ENCODE assay signal across 8 cellular contexts in genomic region chrX:40173662-40174593, GRCh38.
A peak's percentile ranks its signal among the peaks of the same experiment; 100 is the strongest.
DNase-seq lines count a peak whose midpoint lies in the region; ATAC-seq, FAIRE-seq and TF ChIP-seq lines count a peak whose summit lies in the region.

No MANE protein-coding gene starts in this region.

- peaks cover 35% of the 10 kb centered on the region for H3K27me3 ChIP-seq in keratinocyte (ENCODE audit: control insufficient read depth, extremely low read depth, insufficient read depth, low read length)

- H2AFZ ChIP-seq in keratinocyte (ENCODE audit: control insufficient read depth, low read length), result no peak overlapping the region

- no peaks in the 10 kb centered on the region for H3K27me3 Mint-ChIP-seq in activated naive CD8-positive, alpha-beta T cell treated with anti-CD3 and anti-CD28 coated beads for 36 hours

- FAIRE-seq in keratinocyte (lab: Jason Lieb, UNC), result no peak
- FAIRE-seq in frontal cortex (lab: Jason Lieb, UNC), result no peak

- no peaks in the 10 kb centered on the region for H3K79me2 ChIP-seq in keratinocyte (ENCODE audit: control insufficient read depth, insufficient read depth, low read length)

- peaks cover 7% of the 10 kb centered on the region for H3K36me3 Mint-ChIP-seq in activated naive CD8-positive, alpha-beta T cell treated with anti-CD3 and anti-CD28 coated beads for 36 hours

- H3K9me3 ChIP-seq in keratinocyte (ENCODE audit: control insufficient read depth, low read depth, low read length), result no peaks in the 10 kb centered on the region

- H3K9ac ChIP-seq in keratinocyte (ENCODE audit: control insufficient read depth, extremely low read depth, insufficient read depth, low read length), result peak overlapping the region; percentile 6

- peak in 1 of 3 experiments; percentile 9 for TF ChIP-seq CTCF in keratinocyte (optimal IDR thresholded peaks at IDR 0.05 in 1 of 3, IDR thresholded peaks at IDR 0.05 in 1 of 3, conservative IDR thresholded peaks at IDR 0.05 in 1 of 3; ENCODE audit: extremely low read depth in 1 of 3, insufficient read depth in 2 of 3, low read length in 3 of 3)

- no peaks in the 10 kb centered on the region for H3K9me1 ChIP-seq in keratinocyte (ENCODE audit: control insufficient read depth, extremely low read depth, insufficient read depth, low read length)

- no peaks in the 10 kb centered on the region for H3K9me3 Mint-ChIP-seq in activated naive CD8-positive, alpha-beta T cell treated with anti-CD3 and anti-CD28 coated beads for 36 hours

- H3K4me1 Mint-ChIP-seq in activated naive CD8-positive, alpha-beta T cell treated with anti-CD3 and anti-CD28 coated beads for 36 hours, result peaks cover 42% of the 10 kb centered on the region

- no peak for ATAC-seq in GM19324 (IDR thresholded peaks at IDR 0.05; ENCODE audit: low FRiP score, unreplicated experiment)

- peak overlapping the region; percentile 99 for H3K27ac Mint-ChIP-seq in activated naive CD8-positive, alpha-beta T cell treated with anti-CD3 and anti-CD28 coated beads for 36 hours

- dilution Hi-C loops in keratinocyte (cut with MboI; ENCODE audit: extremely low pct_ligation_motif_present, low sequenced_read_pairs), result no loop called here

- H3K4me3 ChIP-seq in keratinocyte (ENCODE audit: control insufficient read depth in 2 of 3, extremely low read depth in 1 of 3, insufficient read depth in 2 of 3, low read depth in 1 of 3, low read length in 3 of 3), result no peak overlapping the region

- no peaks in the 10 kb centered on the region for H3K36me3 ChIP-seq in keratinocyte (ENCODE audit: control insufficient read depth in 2 of 2, extremely low read depth in 1 of 2, insufficient read depth in 2 of 2, low read length in 2 of 2)

- H3K4me2 ChIP-seq in keratinocyte (ENCODE audit: control insufficient read depth, extremely low read depth, insufficient read depth, low read depth, low read length), result peak overlapping the region; percentile 61

- DNase-seq in SKM-1 treated with dmso at 0.1 percent for 144 hours (lab: John Stamatoyannopoulos, UW; ENCODE audit: unreplicated experiment) (peak; percentile 47), SKM-1 (lab: John Stamatoyannopoulos, UW; ENCODE audit: unreplicated experiment) (no peak), SHP77 (lab: John Stamatoyannopoulos, UW) (peak; percentile 18 to 50), keratinocyte (ENCODE audit: low read depth, low spot score) (no peak), frontal cortex (ENCODE audit: low spot score in 2 of 2) (no peak)
- DNase-seq in activated naive CD8-positive, alpha-beta T cell treated with anti-CD3 and anti-CD28 coated beads for 36 hours, result peak; percentile 70
- peak; percentile 32 for DNase-seq in stimulated activated CD8-positive, alpha-beta memory T cell treated with anti-CD3 and anti-CD28 coated beads, Interleukin-12 subunit alpha, Interleukin-12 subunit beta, amount 100 ng/mL, for 4 hours (ENCODE audit: low read depth)

- H4K20me1 ChIP-seq in keratinocyte (ENCODE audit: control insufficient read depth, extremely low read depth, insufficient read depth, low read length), result no peaks in the 10 kb centered on the region

- H3K4me1 ChIP-seq in keratinocyte (ENCODE audit: control insufficient read depth, extremely low read depth, insufficient read depth, low read length), result peaks cover 4% of the 10 kb centered on the region

- H3K27ac ChIP-seq in keratinocyte (ENCODE audit: control insufficient read depth, insufficient read depth, low read length), result no peak overlapping the region

- H3K4me3 Mint-ChIP-seq in activated naive CD8-positive, alpha-beta T cell treated with anti-CD3 and anti-CD28 coated beads for 36 hours, result peak overlapping the region; percentile 90

Comparison
In these comparisons a context has a peak if more than half of its experiments do, and no peak if none do; other contexts are left out.
1. DNase-seq: peak in SKM-1 treated with dmso at 0.1 percent for 144 hours (single experiment), SHP77 (2 of 2), activated naive CD8-positive, alpha-beta T cell treated with anti-CD3 and anti-CD28 coated beads for 36 hours (single experiment) and stimulated activated CD8-positive, alpha-beta memory T cell treated with anti-CD3 and anti-CD28 coated beads, Interleukin-12 subunit alpha, Interleukin-12 subunit beta, amount 100 ng/mL, for 4 hours (single experiment); none in SKM-1 (single experiment), keratinocyte (single experiment) and frontal cortex (0 of 2).